In genomic region chr5:159184858-159185381, GRCh38 we compare ENCODE assay signal across 1 cellular context.
TF ChIP-seq lines count a peak whose summit lies in the region.

No MANE protein-coding gene starts in this region.

TF ChIP-seq in HEK293, 187 proteins besides CTCF, POLR2A, EP300 and RAD21 (continued from another document):
- TF ChIP-seq, protein P1, sequence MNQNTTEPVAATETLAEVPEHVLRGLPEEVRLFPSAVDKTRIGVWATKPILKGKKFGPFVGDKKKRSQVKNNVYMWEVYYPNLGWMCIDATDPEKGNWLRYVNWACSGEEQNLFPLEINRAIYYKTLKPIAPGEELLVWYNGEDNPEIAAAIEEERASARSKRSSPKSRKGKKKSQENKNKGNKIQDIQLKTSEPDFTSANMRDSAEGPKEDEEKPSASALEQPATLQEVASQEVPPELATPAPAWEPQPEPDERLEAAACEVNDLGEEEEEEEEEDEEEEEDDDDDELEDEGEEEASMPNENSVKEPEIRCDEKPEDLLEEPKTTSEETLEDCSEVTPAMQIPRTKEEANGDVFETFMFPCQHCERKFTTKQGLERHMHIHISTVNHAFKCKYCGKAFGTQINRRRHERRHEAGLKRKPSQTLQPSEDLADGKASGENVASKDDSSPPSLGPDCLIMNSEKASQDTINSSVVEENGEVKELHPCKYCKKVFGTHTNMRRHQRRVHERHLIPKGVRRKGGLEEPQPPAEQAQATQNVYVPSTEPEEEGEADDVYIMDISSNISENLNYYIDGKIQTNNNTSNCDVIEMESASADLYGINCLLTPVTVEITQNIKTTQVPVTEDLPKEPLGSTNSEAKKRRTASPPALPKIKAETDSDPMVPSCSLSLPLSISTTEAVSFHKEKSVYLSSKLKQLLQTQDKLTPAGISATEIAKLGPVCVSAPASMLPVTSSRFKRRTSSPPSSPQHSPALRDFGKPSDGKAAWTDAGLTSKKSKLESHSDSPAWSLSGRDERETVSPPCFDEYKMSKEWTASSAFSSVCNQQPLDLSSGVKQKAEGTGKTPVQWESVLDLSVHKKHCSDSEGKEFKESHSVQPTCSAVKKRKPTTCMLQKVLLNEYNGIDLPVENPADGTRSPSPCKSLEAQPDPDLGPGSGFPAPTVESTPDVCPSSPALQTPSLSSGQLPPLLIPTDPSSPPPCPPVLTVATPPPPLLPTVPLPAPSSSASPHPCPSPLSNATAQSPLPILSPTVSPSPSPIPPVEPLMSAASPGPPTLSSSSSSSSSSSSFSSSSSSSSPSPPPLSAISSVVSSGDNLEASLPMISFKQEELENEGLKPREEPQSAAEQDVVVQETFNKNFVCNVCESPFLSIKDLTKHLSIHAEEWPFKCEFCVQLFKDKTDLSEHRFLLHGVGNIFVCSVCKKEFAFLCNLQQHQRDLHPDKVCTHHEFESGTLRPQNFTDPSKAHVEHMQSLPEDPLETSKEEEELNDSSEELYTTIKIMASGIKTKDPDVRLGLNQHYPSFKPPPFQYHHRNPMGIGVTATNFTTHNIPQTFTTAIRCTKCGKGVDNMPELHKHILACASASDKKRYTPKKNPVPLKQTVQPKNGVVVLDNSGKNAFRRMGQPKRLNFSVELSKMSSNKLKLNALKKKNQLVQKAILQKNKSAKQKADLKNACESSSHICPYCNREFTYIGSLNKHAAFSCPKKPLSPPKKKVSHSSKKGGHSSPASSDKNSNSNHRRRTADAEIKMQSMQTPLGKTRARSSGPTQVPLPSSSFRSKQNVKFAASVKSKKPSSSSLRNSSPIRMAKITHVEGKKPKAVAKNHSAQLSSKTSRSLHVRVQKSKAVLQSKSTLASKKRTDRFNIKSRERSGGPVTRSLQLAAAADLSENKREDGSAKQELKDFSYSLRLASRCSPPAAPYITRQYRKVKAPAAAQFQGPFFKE (tag by site-specific recombination; IDR thresholded peaks at IDR 0.05; ENCODE audit: borderline replicate concordance) = no peak
- TF ChIP-seq ZBTB17 (tag by site-specific recombination; IDR thresholded peaks at IDR 0.05) = peak; percentile 72
- TF ChIP-seq ZNF140 (tag by site-specific recombination; IDR thresholded peaks at IDR 0.05) = no peak
- TF ChIP-seq ZNF558 (tag by site-specific recombination; IDR thresholded peaks at IDR 0.05) = no peak
- TF ChIP-seq ZNF354C (tag by site-specific recombination; IDR thresholded peaks at IDR 0.05; ENCODE audit: borderline replicate concordance, low read depth) = no peak
- TF ChIP-seq ZNF530 (tag by site-specific recombination; IDR thresholded peaks at IDR 0.05; ENCODE audit: low read depth) = no peak
- TF ChIP-seq SP2 (tag by site-specific recombination; IDR thresholded peaks at IDR 0.05) = no peak
- no peak for TF ChIP-seq ZNF202 (tag by site-specific recombination; IDR thresholded peaks at IDR 0.05; ENCODE audit: borderline replicate concordance)
- peak; percentile 42; the same call in 1 of the 2 replicates for TF ChIP-seq EGR2 (tag by site-specific recombination; IDR thresholded peaks at IDR 0.05; ENCODE audit: low read depth)
- TF ChIP-seq ZNF571 (tag by site-specific recombination; IDR thresholded peaks at IDR 0.05) = no peak
- no peak for TF ChIP-seq ZSCAN16 (tag by site-specific recombination; IDR thresholded peaks at IDR 0.05)
- no peak for TF ChIP-seq ZNF677 (tag by site-specific recombination; IDR thresholded peaks at IDR 0.05)
- TF ChIP-seq ZNF777 (tag by site-specific recombination; IDR thresholded peaks at IDR 0.05; ENCODE audit: borderline replicate concordance) = no peak
- TF ChIP-seq MZF1 (tag by site-specific recombination; IDR thresholded peaks at IDR 0.05; ENCODE audit: borderline replicate concordance) = no peak
- TF ChIP-seq FEZF1 (tag by site-specific recombination; IDR thresholded peaks at IDR 0.05) = no peak
- no peak for TF ChIP-seq ZFP37 (tag by site-specific recombination; IDR thresholded peaks at IDR 0.05)
- TF ChIP-seq, protein P2, sequence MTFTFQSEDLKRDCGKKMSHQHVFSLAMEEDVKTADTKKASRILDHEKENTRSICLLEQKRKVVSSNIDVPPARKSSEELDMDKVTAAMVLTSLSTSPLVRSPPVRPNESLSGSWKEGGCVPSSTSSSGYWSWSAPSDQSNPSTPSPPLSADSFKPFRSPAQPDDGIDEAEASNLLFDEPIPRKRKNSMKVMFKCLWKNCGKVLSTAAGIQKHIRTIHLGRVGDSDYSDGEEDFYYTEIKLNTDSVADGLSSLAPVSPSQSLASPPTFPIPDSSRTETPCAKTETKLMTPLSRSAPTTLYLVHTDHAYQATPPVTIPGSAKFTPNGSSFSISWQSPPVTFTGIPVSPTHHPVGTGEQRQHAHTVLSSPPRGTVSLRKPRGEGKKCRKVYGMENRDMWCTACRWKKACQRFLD (tag by site-specific recombination; IDR thresholded peaks at IDR 0.05) = no peak
- no peak for TF ChIP-seq GLI2 (tag by site-specific recombination; IDR thresholded peaks at IDR 0.05; ENCODE audit: borderline replicate concordance, low read depth)
- no peak for TF ChIP-seq ZNF391 (tag by site-specific recombination; IDR thresholded peaks at IDR 0.05; ENCODE audit: borderline replicate concordance, low read depth)
- no peak for TF ChIP-seq KLF1 (tag by site-specific recombination; IDR thresholded peaks at IDR 0.05)
- no peak for TF ChIP-seq ZNF701 (tag by site-specific recombination; IDR thresholded peaks at IDR 0.05)
- TF ChIP-seq ZNF692 (tag by site-specific recombination; IDR thresholded peaks at IDR 0.05) = no peak
- no peak for TF ChIP-seq ZNF626 (tag by site-specific recombination; IDR thresholded peaks at IDR 0.05)
- no peak for TF ChIP-seq ZNF660 (tag by site-specific recombination; IDR thresholded peaks at IDR 0.05)
- no peak for TF ChIP-seq ZNF157 (tag by site-specific recombination; IDR thresholded peaks at IDR 0.05)
- no peak for TF ChIP-seq ZNF621 (tag by site-specific recombination; IDR thresholded peaks at IDR 0.05)
- no peak for TF ChIP-seq ZNF645 (tag by site-specific recombination; IDR thresholded peaks at IDR 0.05)
- no peak for TF ChIP-seq KLF8 (tag by site-specific recombination; IDR thresholded peaks at IDR 0.05)
- peak; percentile 95 for TF ChIP-seq WT1 (tag by site-specific recombination; IDR thresholded peaks at IDR 0.05)
- TF ChIP-seq ZNF221 (tag by site-specific recombination; IDR thresholded peaks at IDR 0.05; ENCODE audit: borderline replicate concordance) = no peak
- peak; percentile 52; the same call in 1 of the 2 replicates for TF ChIP-seq ZNF366 (tag by site-specific recombination; conservative IDR thresholded peaks at IDR 0.05)
- TF ChIP-seq KLF7 (tag by site-specific recombination; IDR thresholded peaks at IDR 0.05; ENCODE audit: borderline replicate concordance) = no peak
- TF ChIP-seq ZSCAN30 (tag by site-specific recombination; IDR thresholded peaks at IDR 0.05) = no peak
- peak; percentile 59; the same call in 1 of the 2 replicates for TF ChIP-seq ZFHX2 (tag by site-specific recombination; conservative IDR thresholded peaks at IDR 0.05)
- TF ChIP-seq ZNF514 (tag by site-specific recombination; IDR thresholded peaks at IDR 0.05) = no peak
- TF ChIP-seq, protein P3, sequence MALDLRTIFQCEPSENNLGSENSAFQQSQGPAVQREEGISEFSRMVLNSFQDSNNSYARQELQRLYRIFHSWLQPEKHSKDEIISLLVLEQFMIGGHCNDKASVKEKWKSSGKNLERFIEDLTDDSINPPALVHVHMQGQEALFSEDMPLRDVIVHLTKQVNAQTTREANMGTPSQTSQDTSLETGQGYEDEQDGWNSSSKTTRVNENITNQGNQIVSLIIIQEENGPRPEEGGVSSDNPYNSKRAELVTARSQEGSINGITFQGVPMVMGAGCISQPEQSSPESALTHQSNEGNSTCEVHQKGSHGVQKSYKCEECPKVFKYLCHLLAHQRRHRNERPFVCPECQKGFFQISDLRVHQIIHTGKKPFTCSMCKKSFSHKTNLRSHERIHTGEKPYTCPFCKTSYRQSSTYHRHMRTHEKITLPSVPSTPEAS (tag by site-specific recombination; IDR thresholded peaks at IDR 0.05) = no peak
- peak; percentile 40 for TF ChIP-seq GLIS1 (tag by site-specific recombination; IDR thresholded peaks at IDR 0.05)
- TF ChIP-seq ZNF239 (tag by site-specific recombination; IDR thresholded peaks at IDR 0.05) = no peak
- TF ChIP-seq SP7 (tag by site-specific recombination; IDR thresholded peaks at IDR 0.05) = peak; percentile 82
- TF ChIP-seq ZNF473 (tag by site-specific recombination; IDR thresholded peaks at IDR 0.05) = no peak
- peak; percentile 35; the same call in 1 of the 2 replicates for TF ChIP-seq ZNF335 (tag by site-specific recombination; conservative IDR thresholded peaks at IDR 0.05)
TF ChIP-seq in HEK293: peak in this region for 8.
